In the genomic region with DNA sequence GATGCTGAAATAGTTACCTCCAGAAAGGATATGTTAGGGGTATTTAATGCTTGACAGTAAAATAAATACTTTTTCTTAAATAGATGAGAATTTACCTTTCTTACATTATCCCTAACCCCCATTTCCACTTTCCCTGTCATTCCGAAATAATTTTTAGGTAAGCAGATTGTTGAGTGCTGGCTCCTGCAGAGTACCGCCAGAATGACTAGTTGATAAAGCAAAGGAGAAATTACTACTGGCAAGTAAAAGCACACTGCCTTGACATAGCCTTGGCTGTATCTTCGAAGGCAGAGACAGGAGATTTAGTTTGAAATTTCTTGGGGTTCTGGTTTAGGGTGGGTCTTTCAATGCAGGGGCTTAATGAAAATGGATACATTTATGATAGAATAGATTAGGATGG, we compare ENCODE assay signal across 10 cellular contexts.
"Had no signal": no experiment of that assay in that cellular context is flagged by ENCODE, and none has a peak within 500 bp of the region (broad histone marks: within the 10 kb centered on the region; RNA-seq: fewer than 3 reads in every experiment).

No MANE protein-coding gene starts in this region.

- H3K27ac Mint-ChIP-seq: HFFc6, IgD-negative memory B cell had no signal

- H3K27ac ChIP-seq: GM23248, HL-60 had no signal

- H3K4me3 Mint-ChIP-seq: HFFc6, IgD-negative memory B cell had no signal

- H3K9me3 Mint-ChIP-seq: HFFc6 had no signal

- FAIRE-seq: HepG2 had no signal

- DNase-seq: GM23248, GOT3, H7, HFFc6, KBM-7 had no signal

- ATAC-seq: HCT116, HepG2 had no signal

- H3K9me3 ChIP-seq: HAP-1 had no signal

- H3K4me3 ChIP-seq: GM23248, HAP-1 had no signal

- H3K36me3 ChIP-seq: HAP-1 had no signal
